1 cellular context compared by ENCODE assay signal in genomic region chr2:17615152-17615551, GRCh38.
TF ChIP-seq lines count a peak whose summit lies in the region.

No MANE protein-coding gene starts in this region.

TF ChIP-seq in HepG2, 621 proteins besides CTCF, POLR2A, EP300 and RAD21 (continued from another document):
- TF ChIP-seq TCF12 (IDR thresholded peaks at IDR 0.05) (no peak), TCF12 (CRISPR knock-in tag; IDR thresholded peaks at IDR 0.05) (no peak), MAFF (IDR thresholded peaks at IDR 0.05; ENCODE audit: low read depth, low read length) (peak; percentile 94)
